ENCODE assay signal across 1 cellular context in genomic region chr2:69561041-69561550, GRCh38.
TF ChIP-seq lines count a peak whose summit lies in the region.

No MANE protein-coding gene starts in this region.

TF ChIP-seq in IMR-90, 13 proteins besides CTCF, POLR2A, EP300 and RAD21 (continued from another document):
- TF ChIP-seq CHD1 (IDR thresholded peaks at IDR 0.05; ENCODE audit: low read depth, low read length) (no peak), MXI1 (IDR thresholded peaks at IDR 0.05; ENCODE audit: borderline replicate concordance, low read depth, low read length) (no peak), RCOR1 (IDR thresholded peaks at IDR 0.05; ENCODE audit: insufficient replicate concordance, low read length) (no peak), RFX5 (IDR thresholded peaks at IDR 0.05; ENCODE audit: low read depth, low read length) (no peak), SMC3 (IDR thresholded peaks at IDR 0.05; ENCODE audit: low read depth, low read length) (no peak), CEBPB (IDR thresholded peaks at IDR 0.05; ENCODE audit: low read depth, low read length) (no peak), BHLHE40 (IDR thresholded peaks at IDR 0.05; ENCODE audit: low read depth, low read length) (no peak), MAFK (IDR thresholded peaks at IDR 0.05; ENCODE audit: low read depth, low read length) (no peak)
